In genomic region chr16:50441758-50442157, GRCh38 we compare ENCODE assay signal across 13 cellular contexts.
DNase-seq lines count a peak whose midpoint lies in the region; ATAC-seq, FAIRE-seq and TF ChIP-seq lines count a peak whose summit lies in the region.
"Had no signal": no experiment of that assay in that cellular context is flagged by ENCODE, and none has a peak within 500 bp of the region (broad histone marks: within the 10 kb centered on the region; RNA-seq: fewer than 3 reads in every experiment).

No MANE protein-coding gene starts in this region.

- H3K9me3 ChIP-seq in K562 (replicated peaks; ENCODE audit: control insufficient read depth, insufficient read depth, low read depth, low read length) (no peaks in the 10 kb centered on the region; the same call in 1 of the 2 replicates), osteoblast (ENCODE audit: low read depth, low read length) (no peaks in the 10 kb centered on the region), gastrocnemius medialis (no peaks in the 10 kb centered on the region)

- no peak overlapping the region for H3K4me2 ChIP-seq in K562 (ENCODE audit: insufficient read depth, low read length)
- no peak overlapping the region for H3K4me2 ChIP-seq in osteoblast (ENCODE audit: insufficient read depth, low read length)

- H3K27ac ChIP-seq in K562 (ENCODE audit: extremely low read depth, low read depth, low read length) (no peak overlapping the region), osteoblast (ENCODE audit: low read depth, low read length) (no peak overlapping the region), gastrocnemius medialis (no peak overlapping the region)
- H3K27ac ChIP-seq: 22Rv1, GM23248 had no signal

- no peaks in the 10 kb centered on the region for H3K36me3 ChIP-seq in K562 (ENCODE audit: control insufficient read depth, insufficient read depth, low read length)
- H3K36me3 ChIP-seq in osteoblast (ENCODE audit: insufficient read depth, low read length): no peaks in the 10 kb centered on the region
- no peaks in the 10 kb centered on the region for H3K36me3 ChIP-seq in gastrocnemius medialis

- CTCF ChIA-PET in K562 (lab: Yijun Ruan, JAX; ENCODE audit: low intra/inter-chr PET ratio): no interaction called here

- DNase-seq in DMS 273 (lab: John Stamatoyannopoulos, UW; ENCODE audit: unreplicated experiment): peak; percentile 23
- no peak for DNase-seq in DMS 273 treated with DMSO at 0.1 percent for 48 hours (lab: John Stamatoyannopoulos, UW)
- DNase-seq in NAMALWA (ENCODE audit: low spot score): peak; percentile 9
- DNase-seq in K562 (ENCODE audit: extremely low read depth in 1 of 4, low spot score in 3 of 4): no peak
- DNase-seq in osteoblast (ENCODE audit: insufficient read length, low spot score, missing footprints): peak; percentile 45
- DNase-seq in kidney tubule cell (ENCODE audit: low spot score): no peak
- DNase-seq in gastrocnemius medialis: no peak
- DNase-seq: GF-D8, GM23248, H7, KBM-7 had no signal

- H2AFZ ChIP-seq in K562 (ENCODE audit: low read depth, low read length) (no peak overlapping the region), osteoblast (ENCODE audit: low read length) (no peak overlapping the region)
- H2AFZ ChIP-seq: GM23248 had no signal

- intact Hi-C loops in K562 (cut with micrococcal nuclease) (no loop called here), gastrocnemius medialis (cut with DNase I; ENCODE audit: low total_unique reads) (no loop called here)

- ATAC-seq in K562: no peak
- no peak for ATAC-seq in gastrocnemius medialis
- no peak for ATAC-seq in GM21515 (IDR thresholded peaks at IDR 0.05; ENCODE audit: unreplicated experiment)

- no TSS peak for BruUV-seq in K562 (replicated peaks; lab: Mats Ljungman, UMichigan)

- TF ChIP-seq CTCF in K562 (IDR thresholded peaks at IDR 0.05 in 2 of 3, conservative IDR thresholded peaks at IDR 0.05 in 1 of 3; ENCODE audit: insufficient read depth in 2 of 3, low read depth in 1 of 3, low read length in 3 of 3) (no peak), osteoblast (IDR thresholded peaks at IDR 0.05; ENCODE audit: extremely low read depth, low read depth, low read length) (no peak), gastrocnemius medialis (IDR thresholded peaks at IDR 0.05 in 4 of 5, conservative IDR thresholded peaks at IDR 0.05 in 1 of 5) (no peak)

- H3K4me1 ChIP-seq in K562 (replicated peaks in 1 of 2; ENCODE audit: control insufficient read depth in 2 of 2, insufficient read depth in 2 of 2, low read length in 2 of 2): no peaks in the 10 kb centered on the region
- H3K4me1 ChIP-seq in osteoblast (ENCODE audit: insufficient read depth, low read length): no peaks in the 10 kb centered on the region
- H3K4me1 ChIP-seq in gastrocnemius medialis: no peaks in the 10 kb centered on the region

- H3K79me2 ChIP-seq in K562 (ENCODE audit: control insufficient read depth, insufficient read depth, low read length) (no peaks in the 10 kb centered on the region), osteoblast (ENCODE audit: insufficient read depth, low read length) (no peaks in the 10 kb centered on the region)

- FAIRE-seq in K562 (lab: Jason Lieb, UNC): no peak

- TF ChIP-seq EP300 in K562 (IDR thresholded peaks at IDR 0.05; ENCODE audit: low read length): no peak

- WGBS in K562 (ENCODE audit: insufficient coverage, low coverage, missing lambda C conversion rate): 0% methylated on average over 4 of the region's 4 CpGs

- H4K20me1 ChIP-seq in K562 (replicated peaks; ENCODE audit: control insufficient read depth, insufficient read depth, low read length) (no peaks in the 10 kb centered on the region), osteoblast (ENCODE audit: insufficient read depth, low read length) (no peaks in the 10 kb centered on the region)

- in situ Hi-C loops in K562 (cut with MboI) (no loop called here), gastrocnemius medialis (cut with MboI; ENCODE audit: low sequenced_read_pairs in 4 of 4) (no loop called here)

- POLR2A ChIA-PET in K562 (lab: Yijun Ruan, JAX): interaction anchor here (1.2 kb wide), 1 partner anchor 10 kb away, joined by 6 read pairs; no protein-coding TSS in a partner anchor

- TF ChIP-seq RAD21 in K562 (CRISPR knock-in tag; conservative IDR thresholded peaks at IDR 0.05 in 1 of 2, IDR thresholded peaks at IDR 0.05 in 1 of 2): no peak

- TF ChIP-seq POLR2A in K562 (conservative IDR thresholded peaks at IDR 0.05) (no peak), gastrocnemius medialis (IDR thresholded peaks at IDR 0.05) (no peak)

- peaks cover 3% of the 10 kb centered on the region for H3K9me1 ChIP-seq in K562 (ENCODE audit: control insufficient read depth, insufficient read depth, low read length)

- H3K27me3 ChIP-seq in K562 (ENCODE audit: control insufficient read depth in 2 of 2, insufficient read depth in 2 of 2, low read length in 2 of 2) (peaks cover 5 to 19% of the 10 kb centered on the region in 2 experiments; a peak in 4 of 5 replicates), osteoblast (ENCODE audit: insufficient read depth, low read length) (peaks cover 4% of the 10 kb centered on the region), gastrocnemius medialis (no peaks in the 10 kb centered on the region)

- H3K9ac ChIP-seq in K562 (ENCODE audit: insufficient read depth in 1 of 2, low read depth in 2 of 2, low read length in 2 of 2): no peak overlapping the region
- H3K9ac ChIP-seq: GM23248 had no signal

- H3K4me3 ChIP-seq in K562: no peak overlapping the region
- no peak overlapping the region for H3K4me3 ChIP-seq in osteoblast (ENCODE audit: insufficient read depth, low read length)
- H3K4me3 ChIP-seq in gastrocnemius medialis: no peak overlapping the region
- H3K4me3 ChIP-seq: GM23248 had no signal

TF ChIP-seq in K562, 482 proteins besides CTCF, POLR2A, EP300 and RAD21:
- TF ChIP-seq CBX3 (IDR thresholded peaks at IDR 0.05; ENCODE audit: borderline replicate concordance in 1 of 2, low read length in 2 of 2) (0 out of 3 replicates have a peak, but pooled peaks of 1 of the 2 experiments have one; percentile 56), ZNF146 (CRISPR knock-in tag; IDR thresholded peaks at IDR 0.05; ENCODE audit: unreplicated experiment) (no peak), GTF2A2 (tag; IDR thresholded peaks at IDR 0.05) (no peak), ZNF280A (IDR thresholded peaks at IDR 0.05; ENCODE audit: low read depth, partially characterized antibody) (peak; percentile 87), ZFP36 (IDR thresholded peaks at IDR 0.05; ENCODE audit: low read depth, low read length, partially characterized antibody) (peak; percentile 26), TRIM28 (IDR thresholded peaks at IDR 0.05) (peak; percentile 80), ZNF12 (CRISPR knock-in tag; IDR thresholded peaks at IDR 0.05) (no peak), HMGN3 (IDR thresholded peaks at IDR 0.05; ENCODE audit: borderline replicate concordance, extremely low read depth, insufficient read length, low read depth, low read length) (no peak)
- TF ChIP-seq, protein P1, sequence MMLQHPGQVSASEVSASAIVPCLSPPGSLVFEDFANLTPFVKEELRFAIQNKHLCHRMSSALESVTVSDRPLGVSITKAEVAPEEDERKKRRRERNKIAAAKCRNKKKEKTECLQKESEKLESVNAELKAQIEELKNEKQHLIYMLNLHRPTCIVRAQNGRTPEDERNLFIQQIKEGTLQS (IDR thresholded peaks at IDR 0.05): no peak
- TF ChIP-seq, protein P1 (CRISPR knock-in tag; conservative IDR thresholded peaks at IDR 0.05): no peak
- TF ChIP-seq, protein P2, sequence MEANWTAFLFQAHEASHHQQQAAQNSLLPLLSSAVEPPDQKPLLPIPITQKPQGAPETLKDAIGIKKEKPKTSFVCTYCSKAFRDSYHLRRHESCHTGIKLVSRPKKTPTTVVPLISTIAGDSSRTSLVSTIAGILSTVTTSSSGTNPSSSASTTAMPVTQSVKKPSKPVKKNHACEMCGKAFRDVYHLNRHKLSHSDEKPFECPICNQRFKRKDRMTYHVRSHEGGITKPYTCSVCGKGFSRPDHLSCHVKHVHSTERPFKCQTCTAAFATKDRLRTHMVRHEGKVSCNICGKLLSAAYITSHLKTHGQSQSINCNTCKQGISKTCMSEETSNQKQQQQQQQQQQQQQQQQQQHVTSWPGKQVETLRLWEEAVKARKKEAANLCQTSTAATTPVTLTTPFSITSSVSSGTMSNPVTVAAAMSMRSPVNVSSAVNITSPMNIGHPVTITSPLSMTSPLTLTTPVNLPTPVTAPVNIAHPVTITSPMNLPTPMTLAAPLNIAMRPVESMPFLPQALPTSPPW (CRISPR knock-in tag; IDR thresholded peaks at IDR 0.05): no peak
- TF ChIP-seq, protein P3, sequence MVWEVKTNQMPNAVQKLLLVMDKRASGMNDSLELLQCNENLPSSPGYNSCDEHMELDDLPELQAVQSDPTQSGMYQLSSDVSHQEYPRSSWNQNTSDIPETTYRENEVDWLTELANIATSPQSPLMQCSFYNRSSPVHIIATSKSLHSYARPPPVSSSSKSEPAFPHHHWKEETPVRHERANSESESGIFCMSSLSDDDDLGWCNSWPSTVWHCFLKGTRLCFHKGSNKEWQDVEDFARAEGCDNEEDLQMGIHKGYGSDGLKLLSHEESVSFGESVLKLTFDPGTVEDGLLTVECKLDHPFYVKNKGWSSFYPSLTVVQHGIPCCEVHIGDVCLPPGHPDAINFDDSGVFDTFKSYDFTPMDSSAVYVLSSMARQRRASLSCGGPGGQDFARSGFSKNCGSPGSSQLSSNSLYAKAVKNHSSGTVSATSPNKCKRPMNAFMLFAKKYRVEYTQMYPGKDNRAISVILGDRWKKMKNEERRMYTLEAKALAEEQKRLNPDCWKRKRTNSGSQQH (CRISPR knock-in tag; IDR thresholded peaks at IDR 0.05): no peak

Comparison
In these comparisons a context has a peak if more than half of its experiments do, and no peak if none do; other contexts are left out.
1. DNase-seq: peak in DMS 273 (single experiment), NAMALWA (single experiment) and osteoblast (single experiment); none in DMS 273 treated with DMSO at 0.1 percent for 48 hours (single experiment), K562 (0 of 4), kidney tubule cell (single experiment) and gastrocnemius medialis (0 of 2).